ENCODE assay signal across 8 cellular contexts in the genomic region with DNA sequence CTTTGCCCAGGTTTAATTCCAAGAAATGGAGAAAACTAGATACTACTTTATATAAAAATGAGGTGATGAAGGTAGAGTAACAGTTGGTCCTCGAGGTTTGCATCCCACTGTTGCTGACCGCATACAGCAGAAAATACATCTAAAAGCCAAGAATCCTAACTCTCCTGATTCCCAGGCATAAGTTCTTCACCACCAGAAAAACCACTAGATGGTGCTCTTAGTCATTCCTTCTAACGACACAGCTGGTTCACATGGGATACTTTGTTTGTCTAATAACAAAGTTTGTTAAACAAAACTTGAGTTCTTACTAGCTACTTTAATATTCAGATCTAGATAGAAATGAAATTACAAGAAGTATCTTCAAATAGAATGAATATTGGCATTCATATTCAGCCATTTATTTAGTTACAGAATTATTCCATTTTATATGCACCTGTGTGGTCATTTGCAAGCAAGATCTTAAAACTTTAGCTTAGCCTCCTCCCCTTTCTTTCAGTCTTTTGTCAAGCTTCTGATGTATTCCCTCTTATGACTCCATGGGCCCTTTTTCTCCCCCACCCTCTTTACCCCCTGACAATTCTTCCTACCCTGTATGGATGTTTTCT. TPM values are rescaled to one million over a fixed set of nuclear protein-coding genes. Genes with fewer than 3 reads are reported as not detected.
DNase-seq lines count a peak whose midpoint lies in the region; ATAC-seq and TF ChIP-seq lines count a peak whose summit lies in the region.

No MANE protein-coding gene starts in this region.

- TF ChIP-seq CTCF in GM13976 (IDR thresholded peaks at IDR 0.05; ENCODE audit: borderline replicate concordance, control extremely low read depth, extremely low read depth, insufficient read depth, missing control alignments): peak; percentile 25
- TF ChIP-seq CTCF in PC-9 (conservative IDR thresholded peaks at IDR 0.05): peak; percentile 57
- TF ChIP-seq CTCF in fibroblast of lung (conservative IDR thresholded peaks at IDR 0.05 in 1 of 2, IDR thresholded peaks at IDR 0.05 in 1 of 2; ENCODE audit: low read depth in 1 of 2, low read length in 2 of 2): peak; percentile 70 to 79
- TF ChIP-seq CTCF in retinal pigment epithelial cell (conservative IDR thresholded peaks at IDR 0.05; ENCODE audit: low read depth, low read length): peak; percentile 76

- H3K4me1 ChIP-seq in PC-9 (replicated peaks; ENCODE audit: insufficient read depth) (no peaks in the 10 kb centered on the region), fibroblast of lung (ENCODE audit: control insufficient read depth, extremely low read depth, insufficient read depth, low read length) (no peaks in the 10 kb centered on the region)

- H3K9me2 ChIP-seq in PC-9 (ENCODE audit: insufficient read depth): no peaks in the 10 kb centered on the region

- no peak overlapping the region for H3K4me3 ChIP-seq in PC-9
- no peak overlapping the region for H3K4me3 ChIP-seq in fibroblast of lung (replicated peaks in 1 of 4; ENCODE audit: control extremely low read depth in 1 of 4, insufficient read depth in 1 of 4, low read depth in 3 of 4, low read length in 4 of 4)
- H3K4me3 ChIP-seq in retinal pigment epithelial cell (ENCODE audit: low read length): no peak overlapping the region

- intact Hi-C loops in PC-9 (cut with micrococcal nuclease; ENCODE audit: unreplicated experiment): loop anchor here (1.0 to 5.0 kb wide), 3 partner anchors 66 to 346 kb away; partner anchors contain the start of gene CYP26A1

- H3K36me3 ChIP-seq in PC-9 (ENCODE audit: low read depth): no peaks in the 10 kb centered on the region
- no peaks in the 10 kb centered on the region for H3K36me3 ChIP-seq in fibroblast of lung (ENCODE audit: control insufficient read depth, insufficient read depth, low read length)

- no peaks in the 10 kb centered on the region for H3K9me3 ChIP-seq in PC-9 (ENCODE audit: insufficient read depth, low read depth)
- no peaks in the 10 kb centered on the region for H3K9me3 ChIP-seq in fibroblast of lung (ENCODE audit: control insufficient read depth, insufficient read depth, low read depth, low read length)

- POLR2A ChIA-PET in PC-9 (lab: Charles Lee; ENCODE audit: unreplicated experiment): interaction anchor here (0.7 kb wide), 1 partner anchor 70 kb away, joined by 3 read pairs; no protein-coding TSS in a partner anchor

- DNase-seq in ACHN (peak; percentile 61), GM13976 (ENCODE audit: low spot score) (peak; percentile 12), PC-9 (peak in 1 of 2 experiments; percentile 39), fibroblast of lung (ENCODE audit: low read depth in 2 of 2) (peak; percentile 52 to 76), retinal pigment epithelial cell (ENCODE audit: low read depth) (no peak), NOMO-1 treated with DMSO at 0.1 percent for 48 hours (lab: John Stamatoyannopoulos, UW; ENCODE audit: unreplicated experiment) (no peak)

- no peak overlapping the region for H3K9ac ChIP-seq in fibroblast of lung (ENCODE audit: insufficient read depth, low read length)

- in situ Hi-C loops in ACHN (cut with HindIII; ENCODE audit: low pct_ligation_motif_present, low pct_unique_long_range_greater_than_20kb, low sequenced_read_pairs) (no loop called here), GM13976 (cut with MboI; ENCODE audit: low sequenced_read_pairs, unreplicated experiment) (no loop called here)

- no peaks in the 10 kb centered on the region for H4K20me1 ChIP-seq in PC-9 (ENCODE audit: insufficient read depth)
- H4K20me1 ChIP-seq in fibroblast of lung (ENCODE audit: control insufficient read depth, extremely low read depth, insufficient read depth, low read length): no peaks in the 10 kb centered on the region

- H2AFZ ChIP-seq in PC-9 (no peak overlapping the region), fibroblast of lung (ENCODE audit: low read length) (no peak overlapping the region)

- no peak overlapping the region for H3K27ac ChIP-seq in PC-9
- no peak overlapping the region for H3K27ac ChIP-seq in fibroblast of lung (ENCODE audit: insufficient read depth, low read length)

- H3K27me3 ChIP-seq in PC-9 (ENCODE audit: insufficient read depth, low read depth) (no peaks in the 10 kb centered on the region), fibroblast of lung (ENCODE audit: control insufficient read depth, insufficient read depth, low read length) (no peaks in the 10 kb centered on the region)

- CTCF ChIA-PET in PC-9 (lab: Charles Lee): interaction anchor here (0.6 to 1.1 kb wide), 4 partner anchors 8 to 414 kb away, joined by 3 to 7 read pairs (median 3); no protein-coding TSS in a partner anchor

- H3K4me2 ChIP-seq in PC-9: no peak overlapping the region
- H3K4me2 ChIP-seq in fibroblast of lung (ENCODE audit: extremely low read depth, insufficient read depth, low read length): no peak overlapping the region

- no peaks in the 10 kb centered on the region for H3F3A ChIP-seq in PC-9 (ENCODE audit: insufficient read depth, low read depth)

- ATAC-seq in GM19328 (IDR thresholded peaks at IDR 0.05; ENCODE audit: unreplicated experiment): no peak
- no peak for ATAC-seq in GM21529 (IDR thresholded peaks at IDR 0.05; ENCODE audit: unreplicated experiment)

- H3K79me2 ChIP-seq in PC-9 (ENCODE audit: low read depth) (no peaks in the 10 kb centered on the region), fibroblast of lung (ENCODE audit: control insufficient read depth, insufficient read depth, low read length) (no peaks in the 10 kb centered on the region)

- BruUV-seq in PC-9 (replicated peaks; lab: Mats Ljungman, UMichigan): no TSS peak

RNA-seq across cellular contexts. Expression of gene CYP26C1, which starts 54.1 kb away (rescaled TPM):
- total RNA-seq in PC-9 (2021) (0.46 and 0.60 TPM in 2 replicates), fibroblast of lung (under 0.01 TPM in 2 replicates)
- polyA plus RNA-seq in fibroblast of lung: 0.02 and 0.03 TPM in 2 replicates
- 0.07 TPM in 1 of 2 replicates, not detected in the other for polyA plus RNA-seq in fibroblast of lung (2012)
- polyA minus RNA-seq in fibroblast of lung (ENCODE audit: low replicate concordance): not detected in 2 replicates

Comparison
In these comparisons a context has a peak if more than half of its experiments do, and no peak if none do; other contexts are left out.
1. DNase-seq: peak in ACHN (single experiment), GM13976 (single experiment) and fibroblast of lung (2 of 2); none in retinal pigment epithelial cell (single experiment) and NOMO-1 treated with DMSO at 0.1 percent for 48 hours (single experiment).
2. CTCF ChIP-seq: peak in every context shown above with its lines; median percentile 76 in retinal pigment epithelial cell; 74 in fibroblast of lung; 57 in PC-9; 25 in GM13976.